ENCODE assay signal across 11 cellular contexts in genomic region chr9:88535932-88536324, GRCh38. TPM values are rescaled to one million over a fixed set of nuclear protein-coding genes. Genes with fewer than 3 reads are reported as not detected.
DNase-seq lines count a peak whose midpoint lies in the region; ATAC-seq and TF ChIP-seq lines count a peak whose summit lies in the region.
"Had no signal": no experiment of that assay in that cellular context is flagged by ENCODE, and none has a peak within 500 bp of the region (broad histone marks: within the 10 kb centered on the region; RNA-seq: fewer than 3 reads in every experiment).

No MANE protein-coding gene starts in this region.

- H3K27ac Mint-ChIP-seq in activated CD4-positive, alpha-beta T cell treated with anti-CD3 and anti-CD28 coated beads for 36 hours, result no peak overlapping the region
- H3K27ac Mint-ChIP-seq in MCF 10A (ENCODE audit: low read depth, unreplicated experiment), result no peak overlapping the region
- H3K27ac Mint-ChIP-seq: activated naive CD8-positive, alpha-beta T cell treated with anti-CD3 and anti-CD28 coated beads, Interleukin-2, amount 10 ng/mL, durations not matched to agents 7 days and 5 days had no signal

- H3K9me3 ChIP-seq in testis, result no peaks in the 10 kb centered on the region
- H3K9me3 ChIP-seq: SJSA1 had no signal

- H3K27ac ChIP-seq in testis, result no peak overlapping the region
- H3K27ac ChIP-seq: SJSA1 had no signal

- no peaks in the 10 kb centered on the region for H3K27me3 ChIP-seq in kidney epithelial cell (ENCODE audit: control insufficient read depth, insufficient read depth, low read length)
- no peaks in the 10 kb centered on the region for H3K27me3 ChIP-seq in testis
- H3K27me3 ChIP-seq: SJSA1 had no signal

- no peaks in the 10 kb centered on the region for H3K9me3 Mint-ChIP-seq in activated CD4-positive, alpha-beta T cell treated with anti-CD3 and anti-CD28 coated beads for 36 hours (ENCODE audit: low read depth)
- no peaks in the 10 kb centered on the region for H3K9me3 Mint-ChIP-seq in MCF 10A (ENCODE audit: unreplicated experiment)
- H3K9me3 Mint-ChIP-seq: activated naive CD8-positive, alpha-beta T cell treated with anti-CD3 and anti-CD28 coated beads, Interleukin-2, amount 10 ng/mL, durations not matched to agents 7 days and 5 days had no signal

- peak overlapping the region; percentile 70 for H3K4me3 ChIP-seq in kidney epithelial cell (ENCODE audit: low read depth, low read length)
- peak overlapping the region; percentile 56 to 58 for H3K4me3 ChIP-seq in testis

- H3K36me3 ChIP-seq in kidney epithelial cell (ENCODE audit: control insufficient read depth, insufficient read depth, low read length) (no peaks in the 10 kb centered on the region), testis (ENCODE audit: low read depth, missing control alignments) (no peaks in the 10 kb centered on the region)

- H3K4me1 Mint-ChIP-seq in activated CD4-positive, alpha-beta T cell treated with anti-CD3 and anti-CD28 coated beads for 36 hours, result peaks cover 12% of the 10 kb centered on the region
- H3K4me1 Mint-ChIP-seq in MCF 10A (ENCODE audit: insufficient read depth, unreplicated experiment), result peaks cover 19% of the 10 kb centered on the region

- H3K4me3 Mint-ChIP-seq in activated CD4-positive, alpha-beta T cell treated with anti-CD3 and anti-CD28 coated beads for 36 hours, result no peak overlapping the region
- peak overlapping the region; percentile 69 for H3K4me3 Mint-ChIP-seq in MCF 10A (ENCODE audit: unreplicated experiment)

- H3K36me3 Mint-ChIP-seq in activated CD4-positive, alpha-beta T cell treated with anti-CD3 and anti-CD28 coated beads for 36 hours (ENCODE audit: low read depth), result no peaks in the 10 kb centered on the region
- H3K36me3 Mint-ChIP-seq in MCF 10A (ENCODE audit: insufficient read depth, unreplicated experiment), result no peaks in the 10 kb centered on the region
- H3K36me3 Mint-ChIP-seq: activated naive CD8-positive, alpha-beta T cell treated with anti-CD3 and anti-CD28 coated beads, Interleukin-2, amount 10 ng/mL, durations not matched to agents 7 days and 5 days had no signal

- no peak for ATAC-seq in activated CD4-positive, alpha-beta T cell treated with anti-CD3 and anti-CD28 coated beads for 36 hours

- TF ChIP-seq CTCF in MCF 10A (IDR thresholded peaks at IDR 0.05; ENCODE audit: unreplicated experiment) (no peak), kidney epithelial cell (IDR thresholded peaks at IDR 0.05; ENCODE audit: insufficient read depth, low read length, poor library complexity, severe bottlenecking) (no peak), testis (IDR thresholded peaks at IDR 0.05) (no peak)

- TF ChIP-seq POLR2A in testis (IDR thresholded peaks at IDR 0.05), result no peak

- no TSS peak for BruUV-seq in MCF 10A (replicated peaks; lab: Mats Ljungman, UMichigan)

- H3K4me1 ChIP-seq in testis, result peaks cover 6% of the 10 kb centered on the region

- POLR2A ChIA-PET in activated CD4-positive, alpha-beta T cell treated with anti-CD3 and anti-CD28 coated beads for 36 hours (lab: Charles Lee), result no interaction called here
- POLR2A ChIA-PET in MCF 10A (lab: Yijun Ruan, JAX), result no interaction called here

- DNase-seq in activated CD4-positive, alpha-beta T cell treated with anti-CD3 and anti-CD28 coated beads for 36 hours, result peak; percentile 5
- no peak for DNase-seq in activated CD4-positive, alpha-beta T cell treated with anti-CD3 and anti-CD28 coated beads for 48 hours
- DNase-seq in MCF 10A (ENCODE audit: unreplicated experiment), result no peak
- no peak for DNase-seq in kidney epithelial cell (ENCODE audit: low read depth)
- no peak for DNase-seq in testis
- no peak for DNase-seq in NOMO-1 (lab: John Stamatoyannopoulos, UW; ENCODE audit: unreplicated experiment in 2 of 2)
- DNase-seq in hippocampal formation (lab: John Stamatoyannopoulos, UW), result no peak
- DNase-seq in nucleus accumbens (lab: John Stamatoyannopoulos, UW), result no peak

- H3K27me3 Mint-ChIP-seq in activated CD4-positive, alpha-beta T cell treated with anti-CD3 and anti-CD28 coated beads for 36 hours, result peaks cover 28% of the 10 kb centered on the region
- H3K27me3 Mint-ChIP-seq in MCF 10A (ENCODE audit: insufficient read depth, unreplicated experiment), result no peaks in the 10 kb centered on the region

- 36 to 43% methylated on average over 4 to 26 of the region's 26 CpGs for WGBS in testis, 2 donors

- intact Hi-C loops in activated CD4-positive, alpha-beta T cell treated with anti-CD3 and anti-CD28 coated beads for 36 hours (cut with DNase I, micrococcal nuclease), result loop anchor here in 1 of 2 experiments (1.0 to 2.0 kb wide), 2 partner anchors 75 to 148 kb away; partner anchors contain the start of gene SPIN1
- intact Hi-C loops in MCF 10A (cut with micrococcal nuclease), result loop anchor here (2.0 to 10.0 kb wide), 2 partner anchors 61 to 147 kb away; partner anchors contain the start of gene SPIN1
- intact Hi-C loops in testis (cut with DNase I; ENCODE audit: low total_unique reads), result no loop called here

- CTCF ChIA-PET in activated CD4-positive, alpha-beta T cell treated with anti-CD3 and anti-CD28 coated beads for 36 hours (lab: Charles Lee), result interaction anchor here (0.6 to 0.7 kb wide), 2 partner anchors 205 to 618 kb away, joined by 3 read pairs; no protein-coding TSS in a partner anchor
- CTCF ChIA-PET in MCF 10A (lab: Yijun Ruan, JAX), result interaction anchor here (0.6 kb wide), 2 partner anchors 261 to 460 kb away, joined by 3 read pairs; no protein-coding TSS in a partner anchor

RNA-seq across cellular contexts. Expression of gene NXNL2, which starts 0.9 kb away (rescaled TPM):
- not detected for total RNA-seq in activated CD4-positive, alpha-beta T cell treated with anti-CD3 and anti-CD28 coated beads for 36 hours
- 0.49 and 0.66 TPM in 2 replicates for total RNA-seq in MCF 10A (2022)
- 0.55 and 4.3 TPM in 2 replicates for total RNA-seq in kidney epithelial cell
- total RNA-seq in testis, result 1 to 10 TPM; 1.5 to 2.8 TPM
- polyA plus RNA-seq in testis (ENCODE audit: insufficient read depth, low read depth, low replicate concordance), result 2.2 TPM
- total RNA-seq: activated naive CD8-positive, alpha-beta T cell treated with anti-CD3 and anti-CD28 coated beads, Interleukin-2, amount 10 ng/mL, durations not matched to agents 7 days and 5 days; left lobe of liver had no signal
